In the genomic region with DNA sequence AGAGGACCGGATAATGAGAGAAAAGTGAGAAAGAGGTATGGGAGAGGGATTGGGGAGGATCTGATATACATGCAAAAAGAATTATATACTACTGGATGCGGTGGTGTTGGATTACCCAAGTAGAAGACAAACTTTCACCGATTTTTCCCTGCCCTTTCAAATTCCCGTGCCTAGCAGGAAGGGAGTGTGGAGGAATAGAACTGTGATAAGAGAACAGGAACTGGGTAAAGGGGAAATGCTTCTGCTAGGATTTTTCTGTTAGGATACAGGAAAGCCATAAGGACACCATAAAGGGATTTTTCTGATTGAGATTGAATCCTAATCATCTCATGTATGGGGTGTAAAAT, we compare ENCODE assay signal across 8 cellular contexts. TPM values are rescaled to one million over a fixed set of nuclear protein-coding genes. Genes with fewer than 3 reads are reported as not detected.
DNase-seq lines count a peak whose midpoint lies in the region; ATAC-seq and TF ChIP-seq lines count a peak whose summit lies in the region.

No MANE protein-coding gene starts in this region.

- H3K27me3 ChIP-seq in H7 (ENCODE audit: control insufficient read depth, insufficient read depth, low read length) (no peaks in the 10 kb centered on the region), RWPE2 (ENCODE audit: insufficient read depth, poor library complexity, severe bottlenecking) (no peaks in the 10 kb centered on the region), neural cell (ENCODE audit: insufficient read depth, low read depth, low read length) (no peaks in the 10 kb centered on the region)

- peak; percentile 24 for ATAC-seq in RWPE2 (ENCODE audit: low read depth)

- H4K20me1 ChIP-seq in neural cell (ENCODE audit: insufficient read depth) = no peaks in the 10 kb centered on the region

- H3K4me3 ChIP-seq in H7 (ENCODE audit: insufficient read depth, low read depth, low read length) (peak overlapping the region; percentile 57), RWPE2 (ENCODE audit: severe bottlenecking) (peak overlapping the region; percentile 84), epithelial cell of proximal tubule (ENCODE audit: low read depth, low read length) (peak overlapping the region; percentile 80), neural cell (ENCODE audit: low read length) (peak overlapping the region; percentile 87)

- DNase-seq in H7 = no peak
- DNase-seq in RWPE2 (ENCODE audit: low spot score) = no peak
- DNase-seq in epithelial cell of proximal tubule (ENCODE audit: low read depth) = no peak
- no peak for DNase-seq in NK-92 treated with Interleukin-12 subunit alpha and Interleukin-12 subunit beta, amount 100 ng/mL, for 24 hours (lab: John Stamatoyannopoulos, UW)
- DNase-seq in MV-4-11 (lab: John Stamatoyannopoulos, UW) = no peak
- DNase-seq in T-helper 9 cell = no peak

- H3K9me3 ChIP-seq in RWPE2 (ENCODE audit: severe bottlenecking) (no peaks in the 10 kb centered on the region), neural cell (ENCODE audit: low read length) (no peaks in the 10 kb centered on the region)

- H2AFZ ChIP-seq in neural cell (ENCODE audit: low read depth, low read length) = peak overlapping the region; percentile 98

- no peak for TF ChIP-seq RAD21 in neural cell (conservative IDR thresholded peaks at IDR 0.05)

- H3K27ac ChIP-seq in C4-2B = peak overlapping the region; percentile 77
- H3K27ac ChIP-seq in RWPE2 (ENCODE audit: poor library complexity, severe bottlenecking) = peak overlapping the region; percentile 82
- H3K27ac ChIP-seq in neural cell (ENCODE audit: low read length) = peak overlapping the region; percentile 71

- H3F3A ChIP-seq in neural cell (ENCODE audit: insufficient read depth, low read length, poor library complexity, severe bottlenecking) = no peaks in the 10 kb centered on the region

- H3K4me1 ChIP-seq in RWPE2 (ENCODE audit: insufficient read depth, poor library complexity, severe bottlenecking) = peaks cover 15% of the 10 kb centered on the region

- no peak for TF ChIP-seq CTCF in C4-2B (conservative IDR thresholded peaks at IDR 0.05)
- no peak for TF ChIP-seq CTCF in RWPE2 (IDR thresholded peaks at IDR 0.05; ENCODE audit: poor library complexity, severe bottlenecking)
- no peak for TF ChIP-seq CTCF in epithelial cell of proximal tubule (conservative IDR thresholded peaks at IDR 0.05; ENCODE audit: low read depth, low read length)
- no peak for TF ChIP-seq CTCF in neural cell (IDR thresholded peaks at IDR 0.05; ENCODE audit: poor library complexity, severe bottlenecking)

- no peaks in the 10 kb centered on the region for H3K9me2 ChIP-seq in neural cell (ENCODE audit: insufficient read depth, low read length)

- TF ChIP-seq EP300 in neural cell (conservative IDR thresholded peaks at IDR 0.05; ENCODE audit: poor library complexity, severe bottlenecking) = no peak

- H3K79me2 ChIP-seq in neural cell (replicated peaks; ENCODE audit: insufficient read depth, low read length) = peaks cover 36% of the 10 kb centered on the region

- H3K4me2 ChIP-seq in neural cell (ENCODE audit: low read length) = peak overlapping the region; percentile 81

- H3K9ac ChIP-seq in neural cell (ENCODE audit: low read length) = peak overlapping the region; percentile 80

- no peaks in the 10 kb centered on the region for H3K36me3 ChIP-seq in H7 (replicated peaks; ENCODE audit: control insufficient read depth, insufficient read depth, low read length)
- H3K36me3 ChIP-seq in RWPE2 (ENCODE audit: low read depth) = no peaks in the 10 kb centered on the region
- no peaks in the 10 kb centered on the region for H3K36me3 ChIP-seq in neural cell (ENCODE audit: insufficient read depth, low read length)

TF ChIP-seq in neural cell, 6 proteins besides CTCF, POLR2A, EP300 and RAD21:
- TF ChIP-seq EZH2 (IDR thresholded peaks at IDR 0.05; ENCODE audit: borderline replicate concordance, insufficient read depth, low read length, poor library complexity, severe bottlenecking) (no peak), SMC3 (conservative IDR thresholded peaks at IDR 0.05; ENCODE audit: poor library complexity) (no peak), MXI1 (conservative IDR thresholded peaks at IDR 0.05; ENCODE audit: poor library complexity, severe bottlenecking) (no peak), POLR2AphosphoS5 (IDR thresholded peaks at IDR 0.05) (no peak), TAF1 (IDR thresholded peaks at IDR 0.05; ENCODE audit: low read depth) (no peak)
- TF ChIP-seq, protein P1, sequence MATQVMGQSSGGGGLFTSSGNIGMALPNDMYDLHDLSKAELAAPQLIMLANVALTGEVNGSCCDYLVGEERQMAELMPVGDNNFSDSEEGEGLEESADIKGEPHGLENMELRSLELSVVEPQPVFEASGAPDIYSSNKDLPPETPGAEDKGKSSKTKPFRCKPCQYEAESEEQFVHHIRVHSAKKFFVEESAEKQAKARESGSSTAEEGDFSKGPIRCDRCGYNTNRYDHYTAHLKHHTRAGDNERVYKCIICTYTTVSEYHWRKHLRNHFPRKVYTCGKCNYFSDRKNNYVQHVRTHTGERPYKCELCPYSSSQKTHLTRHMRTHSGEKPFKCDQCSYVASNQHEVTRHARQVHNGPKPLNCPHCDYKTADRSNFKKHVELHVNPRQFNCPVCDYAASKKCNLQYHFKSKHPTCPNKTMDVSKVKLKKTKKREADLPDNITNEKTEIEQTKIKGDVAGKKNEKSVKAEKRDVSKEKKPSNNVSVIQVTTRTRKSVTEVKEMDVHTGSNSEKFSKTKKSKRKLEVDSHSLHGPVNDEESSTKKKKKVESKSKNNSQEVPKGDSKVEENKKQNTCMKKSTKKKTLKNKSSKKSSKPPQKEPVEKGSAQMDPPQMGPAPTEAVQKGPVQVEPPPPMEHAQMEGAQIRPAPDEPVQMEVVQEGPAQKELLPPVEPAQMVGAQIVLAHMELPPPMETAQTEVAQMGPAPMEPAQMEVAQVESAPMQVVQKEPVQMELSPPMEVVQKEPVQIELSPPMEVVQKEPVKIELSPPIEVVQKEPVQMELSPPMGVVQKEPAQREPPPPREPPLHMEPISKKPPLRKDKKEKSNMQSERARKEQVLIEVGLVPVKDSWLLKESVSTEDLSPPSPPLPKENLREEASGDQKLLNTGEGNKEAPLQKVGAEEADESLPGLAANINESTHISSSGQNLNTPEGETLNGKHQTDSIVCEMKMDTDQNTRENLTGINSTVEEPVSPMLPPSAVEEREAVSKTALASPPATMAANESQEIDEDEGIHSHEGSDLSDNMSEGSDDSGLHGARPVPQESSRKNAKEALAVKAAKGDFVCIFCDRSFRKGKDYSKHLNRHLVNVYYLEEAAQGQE (IDR thresholded peaks at IDR 0.05; ENCODE audit: borderline replicate concordance) = no peak

RNA-seq across cellular contexts. Expression of a gene that starts 0.5 kb away (rescaled TPM):
- 36.8 and 43.5 TPM in 2 replicates for total RNA-seq in H7 (2014; rRNA removed; shearing (Covaris generic))
- 32.6 and 34.9 TPM in 2 replicates for total RNA-seq in epithelial cell of proximal tubule
- polyA plus RNA-seq in neural cell = 24.0 and 30.9 TPM in 2 replicates
- polyA minus RNA-seq in neural cell = 36.5 and 48.6 TPM in 2 replicates
